ENCODE assay signal across 1 cellular context in genomic region chr5:180860887-180861822, GRCh38.
A peak's percentile ranks its signal among the peaks of the same experiment; 100 is the strongest.
TF ChIP-seq lines count a peak whose summit lies in the region.

TSS of gene ZFP62 (minus strand) at chr5:180861276. CDS start at chr5:180861219, 57 bp downstream.

TF ChIP-seq in HepG2, 621 proteins besides CTCF, POLR2A, EP300 and RAD21 (continued from another document and continues in another):
- TF ChIP-seq MEIS1 (CRISPR knock-in tag; IDR thresholded peaks at IDR 0.05; ENCODE audit: borderline replicate concordance) (0 out of 2 replicates have a peak, but pooled peaks have one; percentile 22), REPIN1 (CRISPR knock-in tag; IDR thresholded peaks at IDR 0.05; ENCODE audit: borderline replicate concordance, low read depth) (peak; percentile 82; the same call in 1 of the 2 replicates), ZNF496 (CRISPR knock-in tag; IDR thresholded peaks at IDR 0.05; ENCODE audit: insufficient replicate concordance) (no peak), SNRNP70 (IDR thresholded peaks at IDR 0.05; ENCODE audit: low read depth, low read length) (no peak), TP53 (CRISPR knock-in tag; conservative IDR thresholded peaks at IDR 0.05) (0 out of 2 replicates have a peak, but pooled peaks have one; percentile 27), NR2F6 (IDR thresholded peaks at IDR 0.05) (no peak), NR2F6 (CRISPR knock-in tag; IDR thresholded peaks at IDR 0.05) (no peak; the same call in 1 of the 2 replicates), ZSCAN12 (CRISPR knock-in tag; IDR thresholded peaks at IDR 0.05) (peak; percentile 72; the same call in 1 of the 2 replicates), ZNF329 (CRISPR knock-in tag; IDR thresholded peaks at IDR 0.05; ENCODE audit: low read depth) (no peak), HNF4A (CRISPR knock-in tag; IDR thresholded peaks at IDR 0.05) (no peak), ZFY (CRISPR knock-in tag; IDR thresholded peaks at IDR 0.05) (peak; percentile 73), ZNF574 (CRISPR knock-in tag; IDR thresholded peaks at IDR 0.05) (peak; percentile 100), FOXA1 (IDR thresholded peaks at IDR 0.05) (no peak), FOXA1 (CRISPR knock-in tag; IDR thresholded peaks at IDR 0.05) (no peak), ZNF577 (CRISPR knock-in tag; IDR thresholded peaks at IDR 0.05; ENCODE audit: borderline replicate concordance, low read depth) (no peak), PCBP1 (IDR thresholded peaks at IDR 0.05; ENCODE audit: borderline replicate concordance, low read depth, low read length) (no peak), ZNF225 (CRISPR knock-in tag; IDR thresholded peaks at IDR 0.05) (peak; percentile 69; the same call in 1 of the 2 replicates), HINFP (CRISPR knock-in tag; IDR thresholded peaks at IDR 0.05; ENCODE audit: low read depth) (peak; percentile 97), HCFC1 (IDR thresholded peaks at IDR 0.05; ENCODE audit: low read depth, low read length) (peak; percentile 52), ZNF773 (CRISPR knock-in tag; IDR thresholded peaks at IDR 0.05; ENCODE audit: borderline replicate concordance) (no peak), MXI1 (IDR thresholded peaks at IDR 0.05; ENCODE audit: borderline replicate concordance, low read depth, low read length) (peak; percentile 48; the same call in 1 of the 3 replicates), MLLT10 (CRISPR knock-in tag; IDR thresholded peaks at IDR 0.05) (no peak), ZFP1 (CRISPR knock-in tag; IDR thresholded peaks at IDR 0.05) (no peak), ZMAT3 (CRISPR knock-in tag; conservative IDR thresholded peaks at IDR 0.05) (peak; percentile 84), AGO2 (optimal IDR thresholded peaks at IDR 0.05; ENCODE audit: low read depth, low read length) (peak; percentile 68), POLR2AphosphoS5 (IDR thresholded peaks at IDR 0.05; ENCODE audit: low read depth, low read length) (peak; percentile 67), SUZ12 (IDR thresholded peaks at IDR 0.05; ENCODE audit: low read depth, low read length) (no peak), ZNF383 (CRISPR knock-in tag; IDR thresholded peaks at IDR 0.05; ENCODE audit: borderline replicate concordance) (peak; percentile 74; the same call in 1 of the 2 replicates), ZNF264 (CRISPR knock-in tag; IDR thresholded peaks at IDR 0.05) (no peak), HMG20B (CRISPR knock-in tag; conservative IDR thresholded peaks at IDR 0.05) (no peak), HOXD1 (CRISPR knock-in tag; IDR thresholded peaks at IDR 0.05) (peak; percentile 33; the same call in 1 of the 2 replicates), ERF (CRISPR knock-in tag; IDR thresholded peaks at IDR 0.05) (no peak; the same call in 1 of the 2 replicates), SOX13 (IDR thresholded peaks at IDR 0.05) (no peak), SOX13 (CRISPR knock-in tag; conservative IDR thresholded peaks at IDR 0.05 in 1 of 2, IDR thresholded peaks at IDR 0.05 in 1 of 2) (no peak), HMGA1 (CRISPR knock-in tag; conservative IDR thresholded peaks at IDR 0.05) (no peak), ZSCAN29 (CRISPR knock-in tag; conservative IDR thresholded peaks at IDR 0.05) (0 out of 2 replicates have a peak, but pooled peaks have one; percentile 75), ZMAT5 (CRISPR knock-in tag; IDR thresholded peaks at IDR 0.05; ENCODE audit: borderline replicate concordance, low read depth) (no peak), KMT2A (CRISPR knock-in tag; IDR thresholded peaks at IDR 0.05) (0 out of 2 replicates have a peak, but pooled peaks have one; percentile 46), PRDM15 (CRISPR knock-in tag; IDR thresholded peaks at IDR 0.05) (peak; percentile 20; the same call in 1 of the 2 replicates), MXD4 (CRISPR knock-in tag; IDR thresholded peaks at IDR 0.05) (peak; percentile 62; the same call in 1 of the 2 replicates), FOXO1 (CRISPR knock-in tag; IDR thresholded peaks at IDR 0.05) (peak; percentile 61), ZNF484 (CRISPR knock-in tag; IDR thresholded peaks at IDR 0.05; ENCODE audit: borderline replicate concordance, low read depth) (no peak), NFAT5 (CRISPR knock-in tag; IDR thresholded peaks at IDR 0.05) (peak; percentile 76; the same call in 1 of the 2 replicates), HES4 (CRISPR knock-in tag; IDR thresholded peaks at IDR 0.05; ENCODE audit: borderline replicate concordance) (no peak), ZNF275 (CRISPR knock-in tag; IDR thresholded peaks at IDR 0.05; ENCODE audit: borderline replicate concordance) (peak; percentile 66; the same call in 1 of the 2 replicates), RBM22 (optimal IDR thresholded peaks at IDR 0.05; ENCODE audit: low read length) (no peak), BRD4 (CRISPR knock-in tag; IDR thresholded peaks at IDR 0.05) (peak; percentile 80), IRF9 (CRISPR knock-in tag; IDR thresholded peaks at IDR 0.05; ENCODE audit: borderline replicate concordance) (peak; percentile 28; the same call in 1 of the 2 replicates), REL (CRISPR knock-in tag; conservative IDR thresholded peaks at IDR 0.05) (no peak), LBX2 (CRISPR knock-in tag; IDR thresholded peaks at IDR 0.05; ENCODE audit: borderline replicate concordance) (no peak), PBX2 (CRISPR knock-in tag; IDR thresholded peaks at IDR 0.05) (no peak)
